8 cellular contexts compared by ENCODE assay signal in genomic region chr10:73873843-73874215, GRCh38. TPM values are rescaled to one million over a fixed set of nuclear protein-coding genes. Genes with fewer than 3 reads are reported as not detected.
DNase-seq lines count a peak whose midpoint lies in the region; ATAC-seq, FAIRE-seq and TF ChIP-seq lines count a peak whose summit lies in the region.

No MANE protein-coding gene starts in this region.

- peaks cover 23 to 29% of the 10 kb centered on the region in 2 experiments; a peak in 4 of 5 replicates for H3K4me1 ChIP-seq in K562 (replicated peaks in 1 of 2; ENCODE audit: control insufficient read depth in 2 of 2, insufficient read depth in 2 of 2, low read length in 2 of 2)
- peaks cover 2% of the 10 kb centered on the region for H3K4me1 ChIP-seq in mesodermal cell (ENCODE audit: control insufficient read depth, insufficient read depth, low read length, poor library complexity, severe bottlenecking)

- H4K20me1 ChIP-seq in K562 (replicated peaks; ENCODE audit: control insufficient read depth, insufficient read depth, low read length) = peaks cover 6% of the 10 kb centered on the region; the same call in 1 of the 2 replicates

- TF ChIP-seq RAD21 in K562 (CRISPR knock-in tag; conservative IDR thresholded peaks at IDR 0.05 in 1 of 2, IDR thresholded peaks at IDR 0.05 in 1 of 2) = no peak

- H3K4me3 ChIP-seq in GM08714 (ENCODE audit: low read length) (peak overlapping the region; percentile 76), K562 (peak overlapping the region; percentile 75), mesodermal cell (ENCODE audit: extremely low read depth, insufficient read depth, low read length, poor library complexity, severe bottlenecking) (peak overlapping the region; percentile 59)

- FAIRE-seq in K562 (lab: Jason Lieb, UNC) = no peak

- TF ChIP-seq POLR2A in K562 (conservative IDR thresholded peaks at IDR 0.05) = no peak

- BruUV-seq in K562 (replicated peaks; lab: Mats Ljungman, UMichigan) = no TSS peak

- DNase-seq in K562 (ENCODE audit: extremely low read depth in 1 of 4, low spot score in 3 of 4) (peak in 3 of 4 experiments; percentile 71 to 84 (median 82)), 8988T (no peak), NCI-H510A (lab: John Stamatoyannopoulos, UW) (no peak), NCI-H524 treated with DMSO at 0.1 percent for 48 hours (lab: John Stamatoyannopoulos, UW) (no peak), HCEC 1CT (no peak)

- CTCF ChIA-PET in K562 (lab: Yijun Ruan, JAX; ENCODE audit: low intra/inter-chr PET ratio) = interaction anchor here (1.0 kb wide), 1 partner anchor 18 kb away, joined by 3 read pairs; no protein-coding TSS in a partner anchor

- no peak for TF ChIP-seq CTCF in K562 (IDR thresholded peaks at IDR 0.05 in 2 of 3, conservative IDR thresholded peaks at IDR 0.05 in 1 of 3; ENCODE audit: insufficient read depth in 2 of 3, low read depth in 1 of 3, low read length in 3 of 3)

- TF ChIP-seq EP300 in K562 (IDR thresholded peaks at IDR 0.05; ENCODE audit: low read length) = no peak

- peaks cover 43% of the 10 kb centered on the region for H3K36me3 ChIP-seq in K562 (ENCODE audit: control insufficient read depth, insufficient read depth, low read length)
- peaks cover 24% of the 10 kb centered on the region for H3K36me3 ChIP-seq in mesodermal cell (ENCODE audit: control insufficient read depth, insufficient read depth, low read length)

- H3K27me3 ChIP-seq in K562 (ENCODE audit: control insufficient read depth in 2 of 2, insufficient read depth in 2 of 2, low read length in 2 of 2) = no peaks in the 10 kb centered on the region

- no peak overlapping the region; the same call in 1 of the 2 replicates for H2AFZ ChIP-seq in K562 (ENCODE audit: low read depth, low read length)

- WGBS in K562 (ENCODE audit: insufficient coverage, low coverage, missing lambda C conversion rate) = 1% methylated on average over 28 of the region's 39 CpGs
- WGBS in mesodermal cell (ENCODE audit: insufficient coverage in 2 of 2), 2 experiments = 0% methylated on average over 12 to 19 of the region's 39 CpGs

- POLR2A ChIA-PET in K562 (lab: Yijun Ruan, JAX) = interaction anchor here (0.6 to 1.7 kb wide), 9 partner anchors 12 to 379 kb away, joined by 3 to 5 read pairs (median 3); a partner anchor contains a TSS

- ATAC-seq in HG03442 (IDR thresholded peaks at IDR 0.05; ENCODE audit: unreplicated experiment) (peak; percentile 5), K562 (peak; percentile 11; the same call in 2 of the 3 replicates)

- in situ Hi-C loops in K562 (cut with MboI) = loop anchor here (10.0 kb wide), 1 partner anchor 339 kb away; no protein-coding TSS in a partner anchor

- H3K9me3 ChIP-seq in K562 (replicated peaks; ENCODE audit: control insufficient read depth, insufficient read depth, low read depth, low read length) = no peaks in the 10 kb centered on the region
- H3K9me3 ChIP-seq in mesodermal cell (ENCODE audit: control insufficient read depth, low read length) = no peaks in the 10 kb centered on the region

- H3K9me1 ChIP-seq in K562 (ENCODE audit: control insufficient read depth, insufficient read depth, low read length) = no peaks in the 10 kb centered on the region

- peaks cover 16% of the 10 kb centered on the region for H3K79me2 ChIP-seq in K562 (ENCODE audit: control insufficient read depth, insufficient read depth, low read length)

- H3K27ac ChIP-seq in K562 (ENCODE audit: extremely low read depth, low read depth, low read length) = peak overlapping the region; percentile 60; the same call in 1 of the 3 replicates
- no peak overlapping the region for H3K27ac ChIP-seq in mesodermal cell (ENCODE audit: low read depth, low read length, severe bottlenecking)

- H3K4me2 ChIP-seq in K562 (ENCODE audit: insufficient read depth, low read length) = peak overlapping the region; percentile 74; the same call in 1 of the 2 replicates

- intact Hi-C loops in K562 (cut with micrococcal nuclease) = no loop called here

- H3K9ac ChIP-seq in K562 (ENCODE audit: insufficient read depth in 1 of 2, low read depth in 2 of 2, low read length in 2 of 2) = peak overlapping the region in 1 of 2 experiments; percentile 92; a peak in 2 of 4 replicates

TF ChIP-seq in K562, 482 proteins besides CTCF, POLR2A, EP300 and RAD21 (continues in another document):
- no peak for TF ChIP-seq HMBOX1 (IDR thresholded peaks at IDR 0.05)
- 0 out of 2 replicates have a peak, but pooled peaks have one; percentile 2 for TF ChIP-seq RB1 (IDR thresholded peaks at IDR 0.05; ENCODE audit: low read depth)
- no peak for TF ChIP-seq EHMT2 (IDR thresholded peaks at IDR 0.05)
- TF ChIP-seq HMGN3 (IDR thresholded peaks at IDR 0.05; ENCODE audit: borderline replicate concordance, extremely low read depth, insufficient read length, low read depth, low read length) = peak; percentile 6
- TF ChIP-seq ZBTB1 (CRISPR knock-in tag; IDR thresholded peaks at IDR 0.05; ENCODE audit: borderline replicate concordance, low read depth) = no peak; the same call in 1 of the 2 replicates
- TF ChIP-seq, protein P1, sequence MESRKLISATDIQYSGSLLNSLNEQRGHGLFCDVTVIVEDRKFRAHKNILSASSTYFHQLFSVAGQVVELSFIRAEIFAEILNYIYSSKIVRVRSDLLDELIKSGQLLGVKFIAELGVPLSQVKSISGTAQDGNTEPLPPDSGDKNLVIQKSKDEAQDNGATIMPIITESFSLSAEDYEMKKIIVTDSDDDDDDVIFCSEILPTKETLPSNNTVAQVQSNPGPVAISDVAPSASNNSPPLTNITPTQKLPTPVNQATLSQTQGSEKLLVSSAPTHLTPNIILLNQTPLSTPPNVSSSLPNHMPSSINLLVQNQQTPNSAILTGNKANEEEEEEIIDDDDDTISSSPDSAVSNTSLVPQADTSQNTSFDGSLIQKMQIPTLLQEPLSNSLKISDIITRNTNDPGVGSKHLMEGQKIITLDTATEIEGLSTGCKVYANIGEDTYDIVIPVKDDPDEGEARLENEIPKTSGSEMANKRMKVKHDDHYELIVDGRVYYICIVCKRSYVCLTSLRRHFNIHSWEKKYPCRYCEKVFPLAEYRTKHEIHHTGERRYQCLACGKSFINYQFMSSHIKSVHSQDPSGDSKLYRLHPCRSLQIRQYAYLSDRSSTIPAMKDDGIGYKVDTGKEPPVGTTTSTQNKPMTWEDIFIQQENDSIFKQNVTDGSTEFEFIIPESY (CRISPR knock-in tag; IDR thresholded peaks at IDR 0.05) = no peak

RNA-seq across cellular contexts. Expression of gene CAMK2G, which starts 0.5 kb away (rescaled TPM):
- 79.9 and 93.7 TPM in 2 replicates for total RNA-seq in K562 (2011; cell fraction: chromatin; rRNA removed; ENCODE audit: low replicate concordance)
- 44.9 and 53.3 TPM in 2 replicates for total RNA-seq in K562 (2011; cell fraction: nucleolus; rRNA removed)
- total RNA-seq in K562 (2011; cell fraction: nucleoplasm; rRNA removed) = 65.0 and 92.5 TPM in 2 replicates
- 23.4 and 26.7 TPM in 2 replicates for total RNA-seq in K562 (2014; rRNA removed)
- total RNA-seq in K562 (2014; rRNA removed; fragmentation: Illumina TruSeq; extraction: Trizol) = 22.3 and 25.1 TPM in 2 replicates
- total RNA-seq in K562 (2015; rRNA removed; fragmentation: Illumina TruSeq; extraction: Trizol) = 32.2 and 33.2 TPM in 2 replicates
- 29.5 and 32.6 TPM in 2 replicates for total RNA-seq in K562 (2021)
- polyA plus RNA-seq in K562 (2011; rRNA removed) = 37.5 and 41.6 TPM in 2 replicates
- 33.0 and 39.7 TPM in 2 replicates for polyA plus RNA-seq in K562 (2011; cell fraction: cytosol; rRNA removed)
- 69.4 and 73.5 TPM in 2 replicates for polyA plus RNA-seq in K562 (2011; cell fraction: nucleus; rRNA removed)
- 27.5 and 30.5 TPM in 2 replicates for polyA plus RNA-seq in K562 (2012)
- polyA plus RNA-seq in K562 (2014; fragmentation: Illumina TruSeq; extraction: Trizol) = 35.5 and 37.9 TPM in 2 replicates
- 10 to 100 TPM in 1 of 2 experiments, 1 to 10 TPM in 1; 9.0 to 10.4 TPM for polyA plus RNA-seq in K562 (2014; fragmentation: Nextera tagmentation; extraction: Ambion mirVana)
- 36.2 and 37.2 TPM in 2 replicates for polyA plus RNA-seq in K562 (2014; rRNA removed)
- polyA minus RNA-seq in K562 (2011; rRNA and poly(A)+ RNA removed) = 31.1 and 31.9 TPM in 2 replicates
- polyA minus RNA-seq in K562 (2011; cell fraction: cytosol; rRNA and poly(A)+ RNA removed) = 18.9 and 20.7 TPM in 2 replicates
- polyA minus RNA-seq in K562 (2011; cell fraction: nucleus; rRNA and poly(A)+ RNA removed) = 25.0 and 38.0 TPM in 2 replicates
- 24.4 TPM for polyA plus RNA-seq in mesodermal cell (2013, experiment 1 of 2)
- 24.9 TPM for polyA plus RNA-seq in mesodermal cell (2013, experiment 2 of 2)

RNA-seq across cellular contexts. Expression of gene PLAU, which starts 37.1 kb away (rescaled TPM):
- 2.8 and 5.6 TPM in 2 replicates for total RNA-seq in K562 (2011; cell fraction: chromatin; rRNA removed; ENCODE audit: low replicate concordance)
- 4.2 and 6.7 TPM in 2 replicates for total RNA-seq in K562 (2011; cell fraction: nucleolus; rRNA removed)
- total RNA-seq in K562 (2011; cell fraction: nucleoplasm; rRNA removed) = 4.4 and 4.9 TPM in 2 replicates
- total RNA-seq in K562 (2014; rRNA removed) = 2.1 and 2.9 TPM in 2 replicates
- total RNA-seq in K562 (2014; rRNA removed; fragmentation: Illumina TruSeq; extraction: Trizol) = 3.2 and 3.3 TPM in 2 replicates
- total RNA-seq in K562 (2015; rRNA removed; fragmentation: Illumina TruSeq; extraction: Trizol) = 16.9 and 17.5 TPM in 2 replicates
- total RNA-seq in K562 (2021) = 4.1 and 4.4 TPM in 2 replicates
- polyA plus RNA-seq in K562 (2011; rRNA removed) = 3.4 and 5.8 TPM in 2 replicates
- polyA plus RNA-seq in K562 (2011; cell fraction: cytosol; rRNA removed) = 3.7 and 8.0 TPM in 2 replicates
- polyA plus RNA-seq in K562 (2011; cell fraction: nucleus; rRNA removed) = 11.6 and 17.7 TPM in 2 replicates
- polyA plus RNA-seq in K562 (2012) = 11.2 and 47.9 TPM in 2 replicates
- 4.6 and 4.9 TPM in 2 replicates for polyA plus RNA-seq in K562 (2014; fragmentation: Illumina TruSeq; extraction: Trizol)
- 1 to 10 TPM; 2.3 to 2.5 TPM for polyA plus RNA-seq in K562 (2014; fragmentation: Nextera tagmentation; extraction: Ambion mirVana)
- polyA plus RNA-seq in K562 (2014; rRNA removed) = 2.6 and 4.2 TPM in 2 replicates
- 2.6 and 3.6 TPM in 2 replicates for polyA minus RNA-seq in K562 (2011; rRNA and poly(A)+ RNA removed)
- 1.6 and 4.6 TPM in 2 replicates for polyA minus RNA-seq in K562 (2011; cell fraction: cytosol; rRNA and poly(A)+ RNA removed)
- polyA minus RNA-seq in K562 (2011; cell fraction: nucleus; rRNA and poly(A)+ RNA removed) = 1.6 and 3.4 TPM in 2 replicates
- 125 TPM for polyA plus RNA-seq in mesodermal cell (2013, experiment 1 of 2)
- polyA plus RNA-seq in mesodermal cell (2013, experiment 2 of 2) = 104 TPM

Comparison
In these comparisons a context has a peak if more than half of its experiments do, and no peak if none do; other contexts are left out.
1. DNase-seq: peak in K562 (3 of 4); none in 8988T (single experiment), NCI-H510A (single experiment), NCI-H524 treated with DMSO at 0.1 percent for 48 hours (single experiment) and HCEC 1CT (single experiment).
2. Peak in every context shown above with its lines, with median percentiles within 50 percentile points of each other: H3K4me3 ChIP-seq.